ENCODE assay signal across 8 cellular contexts in genomic region chr15:73951044-73951561, GRCh38. TPM values are rescaled to one million over a fixed set of nuclear protein-coding genes. Genes with fewer than 3 reads are reported as not detected.
DNase-seq lines count a peak whose midpoint lies in the region; ATAC-seq and TF ChIP-seq lines count a peak whose summit lies in the region.

No MANE protein-coding gene starts in this region.

- WGBS in urinary bladder = 6% methylated on average over 14 of the region's 14 CpGs

- H3K27ac ChIP-seq in ascending aorta = peak overlapping the region; percentile 99 to 100
- peak overlapping the region; percentile 62 for H3K27ac ChIP-seq in urinary bladder (ENCODE audit: low read depth)

- H3K4me1 ChIP-seq in ascending aorta = peaks cover 9 to 36% of the 10 kb centered on the region in 2 donors
- no peaks in the 10 kb centered on the region for H3K4me1 ChIP-seq in urinary bladder (ENCODE audit: insufficient read depth)

- H3K9me3 ChIP-seq in ascending aorta = no peaks in the 10 kb centered on the region

- ATAC-seq in left ventricle myocardium superior = peak; percentile 96

- DNase-seq in SIG-M5 treated with dmso at 0.1 percent for 504 hours (lab: John Stamatoyannopoulos, UW; ENCODE audit: unreplicated experiment) (peak; percentile 67), SIG-M5 (lab: John Stamatoyannopoulos, UW) (no peak), NCI-H1105 (lab: John Stamatoyannopoulos, UW) (peak; percentile 46), T-helper 9 cell (peak; percentile 62), ascending aorta (ENCODE audit: low spot score in 2 of 2) (peak; percentile 94 to 99), left ventricle myocardium superior (peak; percentile 95), pulmonary artery endothelial cell (ENCODE audit: low read depth, low spot score) (peak; percentile 86)

- peak; percentile 80 to 95 (median 81) for TF ChIP-seq CTCF in ascending aorta (IDR thresholded peaks at IDR 0.05)

- H3K4me3 ChIP-seq in ascending aorta (peak overlapping the region in 1 of 2 donors; percentile 30), urinary bladder (ENCODE audit: low read depth, low read length) (no peak overlapping the region)

- intact Hi-C loops in ascending aorta (cut with DNase I) (loop anchor here (1.0 to 10.0 kb wide), 3 partner anchors 13 to 364 kb away; no protein-coding TSS in a partner anchor), left ventricle myocardium superior (cut with micrococcal nuclease) (no loop called here)

- H3K36me3 ChIP-seq in ascending aorta (peaks cover 37 to 46% of the 10 kb centered on the region in 2 donors), urinary bladder (ENCODE audit: insufficient read depth) (no peaks in the 10 kb centered on the region)

- H3K27me3 ChIP-seq in ascending aorta = no peaks in the 10 kb centered on the region

RNA-seq across cellular contexts. Expression of gene LOXL1, which starts 24.8 kb away (rescaled TPM):
- total RNA-seq in ascending aorta (260 TPM), left ventricle myocardium superior (12.9 TPM), pulmonary artery endothelial cell (0.28 and 4.4 TPM in 2 replicates), urinary bladder (56.2 TPM)
- polyA plus RNA-seq in urinary bladder = 57.9 TPM

RNA-seq across cellular contexts. Expression of gene STOML1, which starts 41.0 kb away (rescaled TPM):
- total RNA-seq in ascending aorta = 15.3 TPM
- 26.9 TPM for total RNA-seq in left ventricle myocardium superior
- 9.1 and 14.8 TPM in 2 replicates for total RNA-seq in pulmonary artery endothelial cell
- 8.4 TPM for total RNA-seq in urinary bladder
- 25.5 TPM for polyA plus RNA-seq in urinary bladder

RNA-seq across cellular contexts. Expression of gene PML, which starts 43.4 kb away (rescaled TPM):
- total RNA-seq in ascending aorta (227 TPM), left ventricle myocardium superior (20.8 TPM), pulmonary artery endothelial cell (28.4 and 30.4 TPM in 2 replicates), urinary bladder (22.3 TPM)
- polyA plus RNA-seq in urinary bladder = 36.5 TPM
